In the genomic region with DNA sequence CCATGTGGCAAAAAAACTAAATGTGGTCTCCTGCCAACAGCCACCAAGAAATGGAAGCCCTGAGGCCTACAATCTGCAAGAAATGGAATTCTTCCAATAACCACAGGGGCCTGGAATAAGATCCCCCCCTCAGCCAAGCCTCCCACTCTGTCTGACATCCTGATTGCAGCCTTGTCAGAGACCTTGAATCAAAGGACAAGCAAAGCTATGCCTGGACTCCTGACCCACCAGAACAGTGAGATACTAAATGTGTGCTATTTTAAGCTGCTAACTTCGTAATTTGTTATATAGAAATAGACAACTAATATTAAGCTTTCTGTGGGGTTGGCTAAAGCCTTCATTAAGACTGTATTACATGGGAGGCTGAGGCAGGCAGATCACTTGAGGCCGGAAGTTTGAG, we compare ENCODE assay signal across 24 cellular contexts.
DNase-seq lines count a peak whose midpoint lies in the region; ATAC-seq and TF ChIP-seq lines count a peak whose summit lies in the region.
"Had no signal": no experiment of that assay in that cellular context is flagged by ENCODE, and none has a peak within 500 bp of the region (broad histone marks: within the 10 kb centered on the region; RNA-seq: fewer than 3 reads in every experiment).

No MANE protein-coding gene starts in this region.

- intact Hi-C loops in Right ventricle myocardium superior (cut with DNase I) (no loop called here), left cardiac atrium (cut with DNase I) (no loop called here), heart right ventricle (cut with DNase I) (no loop called here), cardiac septum (cut with DNase I) (no loop called here)

- no peak overlapping the region for H3K27ac Mint-ChIP-seq in GM23338
- H3K27ac Mint-ChIP-seq: CD14-positive monocyte; CD4-positive, alpha-beta memory T cell; CD4-positive, CD25-positive, alpha-beta regulatory T cell; CD8-positive, alpha-beta memory T cell had no signal

- peaks cover 5% of the 10 kb centered on the region for H3K27me3 Mint-ChIP-seq in GM23338 (ENCODE audit: insufficient read depth, low read depth, poor library complexity)
- H3K27me3 Mint-ChIP-seq: CD4-positive, CD25-positive, alpha-beta regulatory T cell; CD8-positive, alpha-beta memory T cell had no signal

- H3K9me3 ChIP-seq in heart right ventricle = peaks cover 0 to 14% (median 0%) of the 10 kb centered on the region in 11 donors
- H3K9me3 ChIP-seq: BE2C, BLaER1 had no signal

- DNase-seq in Right ventricle myocardium superior (no peak), left cardiac atrium (no peak), heart right ventricle (no peak), cardiac septum (ENCODE audit: low spot score) (no peak), GM23338 (ENCODE audit: low spot score) (no peak)
- DNase-seq in stimulated activated CD4-positive, alpha-beta T cell treated with anti-CD3 and anti-CD28 coated beads, Interleukin-15, amount 100 ng/mL, for 24 hours = no peak
- DNase-seq: 8988T; ACHN; BE2C; C1 segment of cervical spinal cord; CD4-positive, alpha-beta memory T cell; CD4-positive, CD25-positive, alpha-beta regulatory T cell; CD8-positive, alpha-beta memory T cell; COR-L47; DMS 273 treated with DMSO at 0.1 percent for 48 hours; DMS153; DMS53; DMS79; DND-41; EL; GDM1 had no signal

- H3K36me3 ChIP-seq in heart right ventricle = no peaks in the 10 kb centered on the region
- H3K36me3 ChIP-seq in GM23338 (ENCODE audit: insufficient read depth) = no peaks in the 10 kb centered on the region; the same call in 1 of the 2 replicates
- H3K36me3 ChIP-seq: BE2C, BLaER1 had no signal

- no peaks in the 10 kb centered on the region for H4K20me1 ChIP-seq in GM23338 (replicated peaks; ENCODE audit: insufficient read depth)
- H4K20me1 ChIP-seq: BLaER1 had no signal

- H3F3A ChIP-seq in GM23338 (replicated peaks; ENCODE audit: low read depth) = no peaks in the 10 kb centered on the region

- peak; percentile 56 for ATAC-seq in Right ventricle myocardium superior (ENCODE audit: poor library complexity)
- no peak for ATAC-seq in left cardiac atrium
- ATAC-seq in heart right ventricle = peak in 5 of 8 donors; percentile 22 to 67 (median 59)
- no peak for ATAC-seq in GM23338
- ATAC-seq: GM12878 had no signal

- no peak overlapping the region for H3K4me3 ChIP-seq in heart right ventricle
- H3K4me3 ChIP-seq in GM23338 = no peak overlapping the region
- H3K4me3 ChIP-seq: BLaER1, GM12878 had no signal

- no peaks in the 10 kb centered on the region for H3K9me3 Mint-ChIP-seq in GM23338

- H3K36me3 Mint-ChIP-seq in GM23338 (ENCODE audit: low read depth) = no peaks in the 10 kb centered on the region
- H3K36me3 Mint-ChIP-seq: CD14-positive monocyte; CD4-positive, alpha-beta memory T cell; CD4-positive, CD25-positive, alpha-beta regulatory T cell had no signal

- H2AFZ ChIP-seq in GM23338 = 0 out of 2 replicates have a peak overlapping the region, but pooled peaks have one; percentile 28

- H3K79me2 ChIP-seq in GM23338 (replicated peaks; ENCODE audit: insufficient read depth) = no peaks in the 10 kb centered on the region

- H3K27ac ChIP-seq in heart right ventricle (no peak overlapping the region), GM23338 (ENCODE audit: low read depth) (no peak overlapping the region)
- H3K27ac ChIP-seq: BLaER1 had no signal

- peaks cover 6% of the 10 kb centered on the region; the same call in 1 of the 2 replicates for H3K9me2 ChIP-seq in GM23338 (ENCODE audit: insufficient read depth)

- peaks cover under 1% of the 10 kb centered on the region; the same call in 1 of the 3 replicates for H3K4me1 Mint-ChIP-seq in GM23338
- H3K4me1 Mint-ChIP-seq: CD14-positive monocyte; CD4-positive, alpha-beta memory T cell; CD4-positive, CD25-positive, alpha-beta regulatory T cell; CD8-positive, alpha-beta memory T cell had no signal

- H3K4me2 ChIP-seq in GM23338 = no peak overlapping the region
- H3K4me2 ChIP-seq: BLaER1 had no signal

- H3K27me3 ChIP-seq in heart right ventricle (no peaks in the 10 kb centered on the region), GM23338 (ENCODE audit: insufficient read depth) (no peaks in the 10 kb centered on the region; the same call in 1 of the 2 replicates)
- H3K27me3 ChIP-seq: BLaER1 had no signal

- no peak overlapping the region for H3K4me3 Mint-ChIP-seq in GM23338
- H3K4me3 Mint-ChIP-seq: CD14-positive monocyte; CD4-positive, alpha-beta memory T cell; CD4-positive, CD25-positive, alpha-beta regulatory T cell; CD8-positive, alpha-beta memory T cell had no signal

- 54 to 59% methylated on average over 2 of the region's 2 CpGs for WGBS in heart right ventricle, 2 donors

- peaks cover 0 to 8% (median 0%) of the 10 kb centered on the region in 9 donors for H3K4me1 ChIP-seq in heart right ventricle
- H3K4me1 ChIP-seq in GM23338 (ENCODE audit: insufficient read depth) = no peaks in the 10 kb centered on the region
- H3K4me1 ChIP-seq: BE2C, BLaER1 had no signal

- TF ChIP-seq CTCF in heart right ventricle (IDR thresholded peaks at IDR 0.05) = no peak
- TF ChIP-seq CTCF in GM23338 (conservative IDR thresholded peaks at IDR 0.05; ENCODE audit: low read depth in 2 of 2) = no peak

TF ChIP-seq in GM23338, 12 proteins besides CTCF, POLR2A, EP300 and RAD21:
- TF ChIP-seq CREB1 (CRISPR knock-in tag; IDR thresholded peaks at IDR 0.05; ENCODE audit: low read depth) (no peak), EZH2phosphoT487 (IDR thresholded peaks at IDR 0.05; ENCODE audit: unreplicated experiment) (no peak), JUNB (IDR thresholded peaks at IDR 0.05; ENCODE audit: unreplicated experiment) (no peak), STAT1 (IDR thresholded peaks at IDR 0.05; ENCODE audit: unreplicated experiment) (no peak), POLR2AphosphoS5 (IDR thresholded peaks at IDR 0.05; ENCODE audit: low read depth) (no peak), NANOG (IDR thresholded peaks at IDR 0.05; ENCODE audit: borderline replicate concordance) (no peak), EZH2 (IDR thresholded peaks at IDR 0.05; ENCODE audit: low read depth, unreplicated experiment) (no peak)
- TF ChIP-seq, protein P1, sequence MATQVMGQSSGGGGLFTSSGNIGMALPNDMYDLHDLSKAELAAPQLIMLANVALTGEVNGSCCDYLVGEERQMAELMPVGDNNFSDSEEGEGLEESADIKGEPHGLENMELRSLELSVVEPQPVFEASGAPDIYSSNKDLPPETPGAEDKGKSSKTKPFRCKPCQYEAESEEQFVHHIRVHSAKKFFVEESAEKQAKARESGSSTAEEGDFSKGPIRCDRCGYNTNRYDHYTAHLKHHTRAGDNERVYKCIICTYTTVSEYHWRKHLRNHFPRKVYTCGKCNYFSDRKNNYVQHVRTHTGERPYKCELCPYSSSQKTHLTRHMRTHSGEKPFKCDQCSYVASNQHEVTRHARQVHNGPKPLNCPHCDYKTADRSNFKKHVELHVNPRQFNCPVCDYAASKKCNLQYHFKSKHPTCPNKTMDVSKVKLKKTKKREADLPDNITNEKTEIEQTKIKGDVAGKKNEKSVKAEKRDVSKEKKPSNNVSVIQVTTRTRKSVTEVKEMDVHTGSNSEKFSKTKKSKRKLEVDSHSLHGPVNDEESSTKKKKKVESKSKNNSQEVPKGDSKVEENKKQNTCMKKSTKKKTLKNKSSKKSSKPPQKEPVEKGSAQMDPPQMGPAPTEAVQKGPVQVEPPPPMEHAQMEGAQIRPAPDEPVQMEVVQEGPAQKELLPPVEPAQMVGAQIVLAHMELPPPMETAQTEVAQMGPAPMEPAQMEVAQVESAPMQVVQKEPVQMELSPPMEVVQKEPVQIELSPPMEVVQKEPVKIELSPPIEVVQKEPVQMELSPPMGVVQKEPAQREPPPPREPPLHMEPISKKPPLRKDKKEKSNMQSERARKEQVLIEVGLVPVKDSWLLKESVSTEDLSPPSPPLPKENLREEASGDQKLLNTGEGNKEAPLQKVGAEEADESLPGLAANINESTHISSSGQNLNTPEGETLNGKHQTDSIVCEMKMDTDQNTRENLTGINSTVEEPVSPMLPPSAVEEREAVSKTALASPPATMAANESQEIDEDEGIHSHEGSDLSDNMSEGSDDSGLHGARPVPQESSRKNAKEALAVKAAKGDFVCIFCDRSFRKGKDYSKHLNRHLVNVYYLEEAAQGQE (IDR thresholded peaks at IDR 0.05; ENCODE audit: unreplicated experiment) = no peak

Comparison
In these comparisons a context has a peak if more than half of its experiments do, and no peak if none do; other contexts are left out.
1. ATAC-seq: peak in Right ventricle myocardium superior (single experiment) and heart right ventricle (5 of 8); none in left cardiac atrium (0 of 2) and GM23338 (single experiment).